ENCODE assay signal across 9 cellular contexts in the genomic region with DNA sequence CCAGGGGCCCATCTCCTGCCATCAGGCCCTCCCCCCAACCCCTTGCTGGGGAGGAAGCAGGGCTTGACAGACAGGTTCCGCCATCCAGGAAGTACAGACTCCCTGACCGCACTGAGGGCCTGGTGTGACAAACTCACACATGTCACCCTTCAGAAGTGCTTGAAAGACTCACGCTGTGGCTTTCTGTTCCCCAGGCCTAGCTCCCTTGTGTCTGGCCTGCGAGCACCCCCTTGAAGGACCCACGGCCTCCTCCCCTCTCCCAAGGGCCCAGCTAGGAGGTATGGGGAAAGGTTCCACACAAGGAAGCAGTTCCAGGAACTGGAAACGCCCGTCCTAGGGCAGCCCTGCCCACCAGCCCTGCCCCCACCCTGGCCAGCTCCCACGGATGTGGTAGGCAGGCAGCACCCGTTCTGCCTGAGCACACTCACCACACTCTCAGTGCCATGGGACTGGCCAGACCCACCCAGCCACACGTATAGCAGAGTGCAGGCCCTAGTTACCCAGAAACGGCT. TPM values are rescaled to one million over a fixed set of nuclear protein-coding genes. Genes with fewer than 3 reads are reported as not detected.
DNase-seq lines count a peak whose midpoint lies in the region; ATAC-seq and TF ChIP-seq lines count a peak whose summit lies in the region.
"Had no signal": no experiment of that assay in that cellular context is flagged by ENCODE, and none has a peak within 500 bp of the region (broad histone marks: within the 10 kb centered on the region; RNA-seq: fewer than 3 reads in every experiment).

No MANE protein-coding gene starts in this region.

- peak; percentile 67 to 71 for ATAC-seq in left cardiac atrium

- no peak for TF ChIP-seq CTCF in GM10266 (IDR thresholded peaks at IDR 0.05; ENCODE audit: control insufficient read depth, insufficient read depth, low read depth, missing control alignments)

- intact Hi-C loops in left cardiac atrium (cut with DNase I): no loop called here

- H3K4me3 ChIP-seq in H7 (ENCODE audit: insufficient read depth, low read depth, low read length): no peak overlapping the region
- H3K4me3 ChIP-seq: SK-N-MC had no signal

- peaks cover 70% of the 10 kb centered on the region for H3K36me3 ChIP-seq in H7 (replicated peaks; ENCODE audit: control insufficient read depth, insufficient read depth, low read length)

- peak; percentile 85 for DNase-seq in GM10266 (ENCODE audit: extremely low spot score)
- peak; percentile 68 for DNase-seq in H7
- DNase-seq in NAMALWA (ENCODE audit: low spot score): peak; percentile 83
- peak; percentile 72 for DNase-seq in activated CD8-positive, alpha-beta memory T cell treated with anti-CD3 and anti-CD28 coated beads, Interleukin-2, amount 50 U/mL, for 4 hours
- DNase-seq in left cardiac atrium: peak; percentile 60
- peak; percentile 56 to 68 (median 60) for DNase-seq in stimulated activated CD4-positive, alpha-beta T cell treated with anti-CD3 and anti-CD28 coated beads, Interleukin-12 subunit alpha, Interleukin-12 subunit beta, amount 100 ng/mL, for 48 hours (ENCODE audit: low read depth in 2 of 3, low spot score in 1 of 3)
- no peak for DNase-seq in SW480 (ENCODE audit: low spot score)
- no peak for DNase-seq in T1000 (lab: John Stamatoyannopoulos, UW)

- no peaks in the 10 kb centered on the region for H3K27me3 ChIP-seq in H7 (ENCODE audit: control insufficient read depth, insufficient read depth, low read length)

RNA-seq across cellular contexts. Expression of a gene that starts 26.7 kb away (rescaled TPM):
- 90.9 and 93.7 TPM in 2 replicates for total RNA-seq in H7 (2014; rRNA removed; shearing (Covaris generic))
- 10 to 100 TPM; 10.9 to 12.9 TPM for total RNA-seq in left cardiac atrium

Comparison
In these comparisons a context has a peak if more than half of its experiments do, and no peak if none do; other contexts are left out.
1. DNase-seq: peak in GM10266 (single experiment), H7 (single experiment), NAMALWA (single experiment), activated CD8-positive, alpha-beta memory T cell treated with anti-CD3 and anti-CD28 coated beads, Interleukin-2, amount 50 U/mL, for 4 hours (single experiment), left cardiac atrium (single experiment) and stimulated activated CD4-positive, alpha-beta T cell treated with anti-CD3 and anti-CD28 coated beads, Interleukin-12 subunit alpha, Interleukin-12 subunit beta, amount 100 ng/mL, for 48 hours (3 of 3); none in SW480 (single experiment) and T1000 (single experiment).